In the genomic region with DNA sequence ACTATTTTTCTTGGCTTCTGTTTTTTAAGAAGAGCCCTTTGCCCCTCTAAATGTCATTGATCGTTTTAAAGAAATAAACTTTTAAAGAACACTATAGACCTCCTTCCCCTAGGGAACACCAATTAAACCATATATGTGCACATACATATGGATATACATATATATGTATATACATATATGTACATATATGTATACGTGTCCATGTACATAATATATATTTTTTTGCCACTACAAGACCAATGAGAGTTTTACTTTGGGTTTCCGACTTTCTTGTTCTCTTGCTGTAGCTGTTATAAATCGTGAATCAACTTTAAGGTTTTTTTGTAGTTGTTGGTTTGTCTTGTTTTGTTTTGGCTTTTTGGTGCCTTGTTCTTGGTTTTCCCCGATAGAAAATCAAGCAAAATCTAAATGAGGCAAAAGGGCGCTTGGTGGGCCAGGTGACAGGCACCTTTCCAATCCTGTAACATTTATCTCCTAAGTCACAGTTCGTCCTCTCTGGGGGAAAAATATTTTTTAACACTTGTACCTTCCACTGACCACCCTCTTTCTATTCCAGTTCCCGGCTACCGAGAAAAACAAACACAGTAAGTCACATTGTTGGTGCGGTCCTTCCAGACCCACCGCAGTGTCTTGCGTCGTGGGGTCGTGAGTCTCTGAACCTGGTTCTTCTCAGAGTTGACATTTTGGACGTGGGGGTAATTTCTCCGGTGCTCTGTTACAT, we compare ENCODE assay signal across 16 cellular contexts. TPM values are rescaled to one million over a fixed set of nuclear protein-coding genes. Genes with fewer than 3 reads are reported as not detected.
DNase-seq lines count a peak whose midpoint lies in the region; ATAC-seq and TF ChIP-seq lines count a peak whose summit lies in the region.
"Had no signal": no experiment of that assay in that cellular context is flagged by ENCODE, and none has a peak within 500 bp of the region (broad histone marks: within the 10 kb centered on the region; RNA-seq: fewer than 3 reads in every experiment).

No MANE protein-coding gene starts in this region.

- H3K27me3 ChIP-seq in fibroblast of lung (ENCODE audit: control insufficient read depth, insufficient read depth, low read length), result no peaks in the 10 kb centered on the region

- no peak overlapping the region for H3K27ac Mint-ChIP-seq in stimulated activated naive CD8-positive, alpha-beta T cell treated with anti-CD3 and anti-CD28 coated beads, Interleukin-15, Interleukin-2, amounts not matched to agents 100 ng/mL and 50 ng/mL, for 24 hours
- H3K27ac Mint-ChIP-seq in naive B cell, result peak overlapping the region in 5 of 6 donors; percentile 53 to 90 (median 77)

- no peaks in the 10 kb centered on the region for H3K9me3 Mint-ChIP-seq in stimulated activated naive CD8-positive, alpha-beta T cell treated with anti-CD3 and anti-CD28 coated beads, Interleukin-15, Interleukin-2, amounts not matched to agents 100 ng/mL and 50 ng/mL, for 24 hours
- H3K9me3 Mint-ChIP-seq in naive B cell, result no peaks in the 10 kb centered on the region

- no peak for DNase-seq in stimulated activated naive CD8-positive, alpha-beta T cell treated with anti-CD3 and anti-CD28 coated beads, Interleukin-15, Interleukin-2, amounts not matched to agents 100 U/mL and 50 U/mL, for 24 hours
- DNase-seq in fibroblast of lung (ENCODE audit: low read depth in 2 of 2) (peak in 1 of 2 donors; percentile 68), naive B cell (no peak), GM20000 (ENCODE audit: low spot score) (no peak)
- DNase-seq: activated naive CD4-positive, alpha-beta T cell; Calu3; effector CD8-positive, alpha-beta T cell; mammary epithelial cell; NCI-H2029; NCI-H524; stimulated activated naive CD4-positive, alpha-beta T cell had no signal

- H3K36me3 ChIP-seq in fibroblast of lung (ENCODE audit: control insufficient read depth, insufficient read depth, low read length) (peaks cover 43% of the 10 kb centered on the region), urinary bladder (ENCODE audit: insufficient read depth) (no peaks in the 10 kb centered on the region)

- peak overlapping the region; percentile 87 for H3K9ac ChIP-seq in fibroblast of lung (ENCODE audit: insufficient read depth, low read length)

- H2AFZ ChIP-seq in fibroblast of lung (ENCODE audit: low read length), result no peak overlapping the region

- H3K79me2 ChIP-seq in fibroblast of lung (ENCODE audit: control insufficient read depth, insufficient read depth, low read length), result peaks cover 85% of the 10 kb centered on the region

- H3K4me3 Mint-ChIP-seq in stimulated activated naive CD8-positive, alpha-beta T cell treated with anti-CD3 and anti-CD28 coated beads, Interleukin-15, Interleukin-2, amounts not matched to agents 100 ng/mL and 50 ng/mL, for 24 hours, result peak overlapping the region; percentile 13
- H3K4me3 Mint-ChIP-seq in naive B cell, result peak overlapping the region in 2 of 8 donors; percentile 7 to 75

- H3K4me1 ChIP-seq in fibroblast of lung (ENCODE audit: control insufficient read depth, extremely low read depth, insufficient read depth, low read length), result peaks cover 18% of the 10 kb centered on the region
- H3K4me1 ChIP-seq in urinary bladder (ENCODE audit: insufficient read depth), result no peaks in the 10 kb centered on the region

- no peaks in the 10 kb centered on the region for H3K36me3 Mint-ChIP-seq in stimulated activated naive CD8-positive, alpha-beta T cell treated with anti-CD3 and anti-CD28 coated beads, Interleukin-15, Interleukin-2, amounts not matched to agents 100 ng/mL and 50 ng/mL, for 24 hours (ENCODE audit: low read depth)
- no peaks in the 10 kb centered on the region for H3K36me3 Mint-ChIP-seq in naive B cell

- no peak for ATAC-seq in stimulated activated naive CD8-positive, alpha-beta T cell treated with anti-CD3 and anti-CD28 coated beads, Interleukin-15, Interleukin-2, amounts not matched to agents 100 U/mL and 50 U/mL, for 24 hours
- ATAC-seq in naive B cell (ENCODE audit: low read depth in 2 of 2), result no peak
- no peak for ATAC-seq in HG03039 (IDR thresholded peaks at IDR 0.05; ENCODE audit: unreplicated experiment)
- no peak for ATAC-seq in HG03432 (IDR thresholded peaks at IDR 0.05; ENCODE audit: unreplicated experiment)

- H3K4me1 Mint-ChIP-seq in stimulated activated naive CD8-positive, alpha-beta T cell treated with anti-CD3 and anti-CD28 coated beads, Interleukin-15, Interleukin-2, amounts not matched to agents 100 ng/mL and 50 ng/mL, for 24 hours (ENCODE audit: low read depth), result peaks cover 16% of the 10 kb centered on the region
- peaks cover 17 to 23% (median 22%) of the 10 kb centered on the region in 3 donors for H3K4me1 Mint-ChIP-seq in naive B cell

- no peaks in the 10 kb centered on the region for H3K9me3 ChIP-seq in fibroblast of lung (ENCODE audit: control insufficient read depth, insufficient read depth, low read depth, low read length)

- WGBS in urinary bladder, result 14% methylated on average over 16 of the region's 16 CpGs

- peak overlapping the region; percentile 96 for H3K4me2 ChIP-seq in fibroblast of lung (ENCODE audit: extremely low read depth, insufficient read depth, low read length)

- H3K4me3 ChIP-seq in fibroblast of lung (replicated peaks in 1 of 4; ENCODE audit: control extremely low read depth in 1 of 4, insufficient read depth in 1 of 4, low read depth in 3 of 4, low read length in 4 of 4) (peak overlapping the region; percentile 95 to 99 (median 98)), urinary bladder (ENCODE audit: low read depth, low read length) (peak overlapping the region; percentile 91)

- peaks cover 5% of the 10 kb centered on the region for H4K20me1 ChIP-seq in fibroblast of lung (ENCODE audit: control insufficient read depth, extremely low read depth, insufficient read depth, low read length)

- TF ChIP-seq CTCF in fibroblast of lung (conservative IDR thresholded peaks at IDR 0.05 in 1 of 2, IDR thresholded peaks at IDR 0.05 in 1 of 2; ENCODE audit: low read depth in 1 of 2, low read length in 2 of 2), result no peak
- TF ChIP-seq CTCF in GM20000 (IDR thresholded peaks at IDR 0.05; ENCODE audit: extremely low read depth, missing control alignments), result no peak

- peaks cover 75% of the 10 kb centered on the region for H3K27me3 Mint-ChIP-seq in stimulated activated naive CD8-positive, alpha-beta T cell treated with anti-CD3 and anti-CD28 coated beads, Interleukin-15, Interleukin-2, amounts not matched to agents 100 ng/mL and 50 ng/mL, for 24 hours
- peaks cover 58 to 90% (median 71%) of the 10 kb centered on the region in 3 donors for H3K27me3 Mint-ChIP-seq in naive B cell

- H3K27ac ChIP-seq in fibroblast of lung (ENCODE audit: insufficient read depth, low read length), result peak overlapping the region; percentile 97
- H3K27ac ChIP-seq in urinary bladder (ENCODE audit: low read depth), result peak overlapping the region; percentile 86

RNA-seq across cellular contexts. Expression of a gene that starts 4.5 kb away (rescaled TPM):
- 15.9 and 31.5 TPM in 2 replicates for total RNA-seq in fibroblast of lung
- polyA plus RNA-seq in fibroblast of lung, result 14.0 and 38.5 TPM in 2 replicates
- polyA plus RNA-seq in fibroblast of lung (2012), result 19.3 and 43.8 TPM in 2 replicates
- 16.2 and 35.9 TPM in 2 replicates for polyA minus RNA-seq in fibroblast of lung (ENCODE audit: low replicate concordance)
- not detected for polyA plus RNA-seq in naive B cell (ENCODE audit: low read depth in 6 of 6)
- 28.9 TPM for total RNA-seq in urinary bladder
- 83.3 TPM for polyA plus RNA-seq in urinary bladder
- total RNA-seq: Calu3, mammary epithelial cell, osteocyte had no signal
- polyA plus RNA-seq: mammary epithelial cell had no signal

RNA-seq across cellular contexts. Expression of a gene that starts 40.2 kb away (rescaled TPM):
- total RNA-seq in fibroblast of lung (13.6 and 19.3 TPM in 2 replicates), urinary bladder (20.7 TPM)
- polyA plus RNA-seq in fibroblast of lung (11.4 and 13.1 TPM in 2 replicates), naive B cell (ENCODE audit: low read depth in 6 of 6) (10 to 100 TPM in 5 of 6 donors, 1 to 10 TPM in 1; 5.6 to 18.6 (median 16.6) TPM), urinary bladder (12.0 TPM)
- polyA plus RNA-seq in fibroblast of lung (2012), result 9.3 and 9.7 TPM in 2 replicates
- polyA minus RNA-seq in fibroblast of lung (ENCODE audit: low replicate concordance), result 5.9 and 16.3 TPM in 2 replicates

RNA-seq across cellular contexts. Expression of a gene that starts 51.8 kb away (rescaled TPM):
- total RNA-seq in fibroblast of lung (0.26 and 0.50 TPM in 2 replicates), urinary bladder (0.58 TPM)
- polyA plus RNA-seq in fibroblast of lung (1.1 and 1.5 TPM in 2 replicates), naive B cell (ENCODE audit: low read depth in 6 of 6) (not detected), urinary bladder (0.73 TPM)
- 4.5 and 7.2 TPM in 2 replicates for polyA plus RNA-seq in fibroblast of lung (2012)
- polyA minus RNA-seq in fibroblast of lung (ENCODE audit: low replicate concordance), result 1.6 and 1.9 TPM in 2 replicates

Comparison
In these comparisons a context has a peak if more than half of its experiments do, and no peak if none do; other contexts are left out.
1. RNA of a gene that starts 4.5 kb away (polyA plus RNA-seq): 83.3 TPM in urinary bladder (single experiment) and 14.0 to 43.8 TPM in fibroblast of lung; not detected in naive B cell; every median in the first group is over 10 times any median in the second.